Comparison of ENCODE assay signal across 8 cellular contexts in genomic region chr2:169480079-169480465, GRCh38. TPM values are rescaled to one million over a fixed set of nuclear protein-coding genes. Genes with fewer than 3 reads are reported as not detected.
DNase-seq lines count a peak whose midpoint lies in the region; ATAC-seq and TF ChIP-seq lines count a peak whose summit lies in the region.

No MANE protein-coding gene starts in this region.

- H3K9me3 ChIP-seq in NT2/D1 (ENCODE audit: insufficient read depth, low read length) = no peaks in the 10 kb centered on the region

- TF ChIP-seq CTCF in epithelial cell of esophagus (IDR thresholded peaks at IDR 0.05; ENCODE audit: insufficient read depth, low read depth, low read length, missing control alignments) = no peak
- no peak for TF ChIP-seq CTCF in progenitor cell of endocrine pancreas (IDR thresholded peaks at IDR 0.05; ENCODE audit: unreplicated experiment)

- peak overlapping the region; percentile 87 for H3K4me3 Mint-ChIP-seq in progenitor cell of endocrine pancreas (ENCODE audit: low read depth)

- peak overlapping the region; percentile 75 for H3K4me3 ChIP-seq in GM08714 (ENCODE audit: low read length)
- peak overlapping the region; percentile 55 for H3K4me3 ChIP-seq in NT2/D1 (ENCODE audit: insufficient read length, low read depth)
- H3K4me3 ChIP-seq in epithelial cell of esophagus (ENCODE audit: low read length) = peak overlapping the region; percentile 85

- peaks cover 10% of the 10 kb centered on the region for H3K4me1 Mint-ChIP-seq in progenitor cell of endocrine pancreas (ENCODE audit: low read depth)

- H3K36me3 ChIP-seq in NT2/D1 (ENCODE audit: insufficient read depth, insufficient read length, low read length) = peaks cover 3% of the 10 kb centered on the region

- H3K27ac Mint-ChIP-seq in progenitor cell of endocrine pancreas = peak overlapping the region; percentile 69

- DNase-seq in NT2/D1 (ENCODE audit: low read depth, low spot score) = no peak
- DNase-seq in epithelial cell of esophagus (ENCODE audit: low read depth) = peak; percentile 18
- no peak for DNase-seq in progenitor cell of endocrine pancreas (ENCODE audit: low spot score, unreplicated experiment)
- DNase-seq in 8988T = no peak
- DNase-seq in OCI-M1 (lab: John Stamatoyannopoulos, UW) = no peak

- H3K27me3 ChIP-seq in NT2/D1 (ENCODE audit: insufficient read depth, insufficient read length) = peaks cover 33% of the 10 kb centered on the region

- H3K9me3 Mint-ChIP-seq in progenitor cell of endocrine pancreas (ENCODE audit: low read depth) = no peaks in the 10 kb centered on the region

- no peaks in the 10 kb centered on the region for H3K4me1 ChIP-seq in NT2/D1 (ENCODE audit: insufficient read depth, insufficient read length)

- H3K9ac ChIP-seq in NT2/D1 (ENCODE audit: insufficient read length, low read depth) = peak overlapping the region; percentile 79

- no peaks in the 10 kb centered on the region for H3K36me3 Mint-ChIP-seq in progenitor cell of endocrine pancreas (ENCODE audit: insufficient read depth)

- ATAC-seq in HG02981 (IDR thresholded peaks at IDR 0.05; ENCODE audit: unreplicated experiment) = no peak
- no peak for ATAC-seq in HG03460 (IDR thresholded peaks at IDR 0.05; ENCODE audit: unreplicated experiment)

- H3K27me3 Mint-ChIP-seq in progenitor cell of endocrine pancreas = peaks cover 17% of the 10 kb centered on the region

RNA-seq across cellular contexts. Expression of gene BBS5, which starts 0.8 kb away (rescaled TPM):
- total RNA-seq in progenitor cell of endocrine pancreas = 8.2 and 8.3 TPM in 2 replicates

RNA-seq across cellular contexts. Expression of gene KLHL41, which starts 29.4 kb away (rescaled TPM):
- 0.36 and 0.42 TPM in 2 replicates for total RNA-seq in progenitor cell of endocrine pancreas
